13 cellular contexts compared by ENCODE assay signal in genomic region chr17:56867948-56868376, GRCh38. TPM values are rescaled to one million over a fixed set of nuclear protein-coding genes. Genes with fewer than 3 reads are reported as not detected.
DNase-seq lines count a peak whose midpoint lies in the region; ATAC-seq and TF ChIP-seq lines count a peak whose summit lies in the region.
"Had no signal": no experiment of that assay in that cellular context is flagged by ENCODE, and none has a peak within 500 bp of the region (broad histone marks: within the 10 kb centered on the region; RNA-seq: fewer than 3 reads in every experiment).

No MANE protein-coding gene starts in this region.

- intact Hi-C loops in aorta (cut with DNase I), result no loop called here

- no peak overlapping the region for H3K27ac ChIP-seq in aorta (ENCODE audit: low read depth in 1 of 2, low read length in 2 of 2)
- H3K27ac ChIP-seq: right atrium auricular region had no signal

- TF ChIP-seq CTCF in LNCaP clone FGC (IDR thresholded peaks at IDR 0.05; ENCODE audit: control insufficient read depth, extremely low read depth, insufficient read depth), result no peak
- no peak for TF ChIP-seq CTCF in cardiac fibroblast (IDR thresholded peaks at IDR 0.05; ENCODE audit: low read depth, low read length)

- H3K27me3 ChIP-seq in aorta (ENCODE audit: control insufficient read depth in 1 of 2, insufficient read depth in 2 of 2, low read length in 1 of 2), result no peaks in the 10 kb centered on the region
- H3K27me3 ChIP-seq: adrenal gland, right atrium auricular region had no signal

- H3K36me3 ChIP-seq in aorta (ENCODE audit: control insufficient read depth in 1 of 2, insufficient read depth in 2 of 2, low read length in 1 of 2), result no peaks in the 10 kb centered on the region
- H3K36me3 ChIP-seq: adrenal gland had no signal

- no peak for ATAC-seq in aorta (ENCODE audit: low FRiP score)
- ATAC-seq: K562 had no signal

- no peaks in the 10 kb centered on the region for H3K4me1 ChIP-seq in aorta (ENCODE audit: control insufficient read depth in 1 of 2, insufficient read depth in 2 of 2, low read length in 2 of 2)
- H3K4me1 ChIP-seq: adrenal gland, right atrium auricular region had no signal

- whole genome bisulfite sequencing in aorta, 2 donors, result 17 to 30% methylated on average over 2 of the region's 2 CpGs

- DNase-seq in ELF-1 (ENCODE audit: low read depth, low spot score) (peak; percentile 51), LNCaP clone FGC (ENCODE audit: low read depth) (peak; percentile 81), cardiac fibroblast (ENCODE audit: low read depth in 2 of 2) (peak; percentile 42 to 56), lung microvascular endothelial cell (ENCODE audit: low read depth in 2 of 2) (peak; percentile 85 to 88), GOT3 (lab: John Stamatoyannopoulos, UW) (no peak), aorta (no peak), D341Med (ENCODE audit: low spot score) (no peak), occipital lobe (lab: John Stamatoyannopoulos, UW) (no peak)
- DNase-seq: adrenal gland; effector CD4-positive, alpha-beta T cell; OCI-M1 had no signal

- H3K4me3 ChIP-seq in LNCaP clone FGC (ENCODE audit: low read depth, low read length), result no peak overlapping the region
- H3K4me3 ChIP-seq in cardiac fibroblast (replicated peaks in 1 of 2; ENCODE audit: low read depth in 2 of 2, low read length in 2 of 2), result no peak overlapping the region
- H3K4me3 ChIP-seq in aorta (ENCODE audit: low read length in 2 of 2), result no peak overlapping the region
- H3K4me3 ChIP-seq: adrenal gland, K562, right atrium auricular region had no signal

- no peaks in the 10 kb centered on the region for H3K9me3 ChIP-seq in aorta (ENCODE audit: control insufficient read depth, low read length)
- H3K9me3 ChIP-seq: adrenal gland, right atrium auricular region had no signal

RNA-seq across cellular contexts. Expression of gene DGKE, which starts 34.0 kb away (rescaled TPM):
- total RNA-seq in lung microvascular endothelial cell (6.5 and 16.3 TPM in 2 replicates), aorta (10 to 100 TPM in 1 of 2 donors, 1 to 10 TPM in 1; 9.9 to 17.1 TPM), occipital lobe (42.0 TPM)
- polyA plus RNA-seq in aorta, result 1 to 10 TPM in 1 of 2 donors, under 1 TPM in 1; 0.88 to 3.6 TPM

RNA-seq across cellular contexts. Expression of gene C17orf67, which starts 34.2 kb away (rescaled TPM):
- total RNA-seq in lung microvascular endothelial cell (3.5 and 18.1 TPM in 2 replicates), aorta (1 to 10 TPM; 3.3 to 5.0 TPM), occipital lobe (1.9 TPM)
- polyA plus RNA-seq in aorta, result 1 to 10 TPM; 1.3 to 3.8 TPM

RNA-seq across cellular contexts. Expression of gene TRIM25, which starts 45.9 kb away (rescaled TPM):
- total RNA-seq in lung microvascular endothelial cell, result 20.0 and 27.2 TPM in 2 replicates
- 10 to 100 TPM; 38.0 to 85.3 TPM for total RNA-seq in aorta
- polyA plus RNA-seq in aorta, result 10 to 100 TPM in 1 of 2 donors, 1 to 10 TPM in 1; 7.4 to 12.9 TPM
- total RNA-seq in occipital lobe, result 1.6 TPM

Comparison
In these comparisons a context has a peak if more than half of its experiments do, and no peak if none do; other contexts are left out.
1. DNase-seq: peak in ELF-1 (single experiment), LNCaP clone FGC (single experiment), cardiac fibroblast (2 of 2) and lung microvascular endothelial cell (2 of 2); none in GOT3 (single experiment), aorta (0 of 2), D341Med (single experiment) and occipital lobe (single experiment).